Comparison of ENCODE assay signal across 1 cellular context in genomic region chr1:60280256-60280655, GRCh38.
TF ChIP-seq lines count a peak whose summit lies in the region.

No MANE protein-coding gene starts in this region.

TF ChIP-seq in HepG2, 621 proteins besides CTCF, POLR2A, EP300 and RAD21 (continued from another document):
- TF ChIP-seq, protein P1, sequence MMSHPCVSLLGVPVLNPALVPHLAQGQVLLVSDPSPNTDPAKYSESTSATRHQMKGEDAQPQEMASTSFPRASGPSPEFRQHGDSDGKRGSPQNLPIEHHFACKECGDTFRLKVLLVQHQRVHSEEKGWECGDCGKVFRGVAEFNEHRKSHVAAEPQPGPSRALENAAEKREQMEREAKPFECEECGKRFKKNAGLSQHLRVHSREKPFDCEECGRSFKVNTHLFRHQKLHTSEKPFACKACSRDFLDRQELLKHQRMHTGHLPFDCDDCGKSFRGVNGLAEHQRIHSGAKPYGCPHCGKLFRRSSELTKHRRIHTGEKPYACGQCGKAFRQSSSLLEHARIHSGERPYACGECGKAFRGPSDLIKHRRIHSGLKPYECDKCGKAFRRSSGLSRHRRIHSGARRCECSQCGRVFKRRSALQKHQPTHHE (CRISPR knock-in tag; IDR thresholded peaks at IDR 0.05; ENCODE audit: borderline replicate concordance), result no peak
- TF ChIP-seq ZNF704 (CRISPR knock-in tag; IDR thresholded peaks at IDR 0.05; ENCODE audit: borderline replicate concordance), result no peak
- TF ChIP-seq ZNF253 (CRISPR knock-in tag; IDR thresholded peaks at IDR 0.05; ENCODE audit: borderline replicate concordance), result no peak
TF ChIP-seq in HepG2: peak in this region for 0.
